13 cellular contexts compared by ENCODE assay signal in genomic region chr17:34156741-34157589, GRCh38.
DNase-seq lines count a peak whose midpoint lies in the region; ATAC-seq and TF ChIP-seq lines count a peak whose summit lies in the region.
"Had no signal": no experiment of that assay in that cellular context is flagged by ENCODE, and none has a peak within 500 bp of the region (broad histone marks: within the 10 kb centered on the region; RNA-seq: fewer than 3 reads in every experiment).

No MANE protein-coding gene starts in this region.

- H3K27ac Mint-ChIP-seq in MCF 10A (ENCODE audit: low read depth, unreplicated experiment) = no peak overlapping the region

- TF ChIP-seq CTCF in breast epithelium (IDR thresholded peaks at IDR 0.05) (no peak), MCF 10A (IDR thresholded peaks at IDR 0.05; ENCODE audit: unreplicated experiment) (no peak), dorsolateral prefrontal cortex (IDR thresholded peaks at IDR 0.05 in 54 of 56, conservative IDR thresholded peaks at IDR 0.05 in 2 of 56; ENCODE audit: low read depth in 1 of 56, partially characterized antibody in 56 of 56) (no peak), testis (IDR thresholded peaks at IDR 0.05) (no peak)

- no peaks in the 10 kb centered on the region for H3K36me3 ChIP-seq in breast epithelium
- no peaks in the 10 kb centered on the region for H3K36me3 ChIP-seq in testis (ENCODE audit: low read depth, missing control alignments)
- H3K36me3 ChIP-seq: lower lobe of right lung had no signal

- H3K27me3 ChIP-seq in breast epithelium (peaks cover 0 to 72% of the 10 kb centered on the region in 2 donors), dorsolateral prefrontal cortex (peaks cover 0 to 58% (median 20%) of the 10 kb centered on the region in 45 donors), testis (no peaks in the 10 kb centered on the region)

- no peak for ATAC-seq in HG02623 (IDR thresholded peaks at IDR 0.05; ENCODE audit: unreplicated experiment)
- ATAC-seq: lower lobe of right lung had no signal

- no TSS peak for BruUV-seq in MCF 10A (replicated peaks; lab: Mats Ljungman, UMichigan)

- H3K27ac ChIP-seq in breast epithelium (no peak overlapping the region), dorsolateral prefrontal cortex (peak overlapping the region in 40 of 59 donors; percentile 5 to 82 (median 59)), testis (no peak overlapping the region)
- H3K27ac ChIP-seq: lower lobe of right lung, skin epidermis had no signal

- POLR2A ChIA-PET in MCF 10A (lab: Yijun Ruan, JAX) = no interaction called here

- no peaks in the 10 kb centered on the region for H3K36me3 Mint-ChIP-seq in MCF 10A (ENCODE audit: insufficient read depth, unreplicated experiment)

- H3K9me3 ChIP-seq in breast epithelium (peaks cover 0 to 4% of the 10 kb centered on the region in 2 donors), testis (no peaks in the 10 kb centered on the region)
- H3K9me3 ChIP-seq: lower lobe of right lung had no signal

- no peaks in the 10 kb centered on the region for H3K4me1 ChIP-seq in breast epithelium
- H3K4me1 ChIP-seq in testis = no peaks in the 10 kb centered on the region
- H3K4me1 ChIP-seq: lower lobe of right lung had no signal

- peaks cover 41% of the 10 kb centered on the region for H3K9me3 Mint-ChIP-seq in MCF 10A (ENCODE audit: unreplicated experiment)

- intact Hi-C loops in breast epithelium (cut with DNase I; ENCODE audit: low total_unique reads) = loop anchor here (5.0 kb wide), 2 partner anchors 110 to 1925 kb away; no protein-coding TSS in a partner anchor
- intact Hi-C loops in MCF 10A (cut with micrococcal nuclease) = no loop called here
- intact Hi-C loops in dorsolateral prefrontal cortex (cut with DNase I) = loop anchor here in 1 of 2 donors (10.0 kb wide), 1 partner anchor 172 kb away; no protein-coding TSS in a partner anchor
- intact Hi-C loops in testis (cut with DNase I; ENCODE audit: low total_unique reads) = no loop called here

- DNase-seq in breast epithelium (ENCODE audit: low spot score in 2 of 2) (no peak), MCF 10A (ENCODE audit: unreplicated experiment) (no peak), dorsolateral prefrontal cortex (peak in 7 of 10 donors; percentile 28 to 64 (median 46)), inferior parietal cortex (ENCODE audit: extremely low spot score) (peak; percentile 53), testis (peak; percentile 21), NCI-H1417 treated with DMSO at 0.1 percent for 48 hours (lab: John Stamatoyannopoulos, UW) (no peak), NCI-H2196 treated with DMSO at 0.1 percent for 48 hours (lab: John Stamatoyannopoulos, UW; ENCODE audit: unreplicated experiment) (no peak)
- DNase-seq: activated naive CD4-positive, alpha-beta T cell; HCEC 1CT; Kasumi-1; lower lobe of right lung had no signal

- H3K4me3 ChIP-seq in breast epithelium (peak overlapping the region in 2 of 3 donors; percentile 16 to 48), dorsolateral prefrontal cortex (peak overlapping the region in 58 of 59 donors; percentile 7 to 66 (median 51)), testis (peak overlapping the region in 1 of 2 donors; percentile 21)
- H3K4me3 ChIP-seq: lower lobe of right lung, skin epidermis had no signal

- no peak for TF ChIP-seq POLR2A in breast epithelium (IDR thresholded peaks at IDR 0.05)
- no peak for TF ChIP-seq POLR2A in testis (IDR thresholded peaks at IDR 0.05)

- H3K4me3 Mint-ChIP-seq in MCF 10A (ENCODE audit: unreplicated experiment) = no peak overlapping the region

- CTCF ChIA-PET in MCF 10A (lab: Yijun Ruan, JAX) = interaction anchor here (1.4 kb wide), 1 partner anchor 378 kb away, joined by 5 read pairs; no protein-coding TSS in a partner anchor

- H3K4me1 Mint-ChIP-seq in MCF 10A (ENCODE audit: insufficient read depth, unreplicated experiment) = no peaks in the 10 kb centered on the region

- no peaks in the 10 kb centered on the region for H3K27me3 Mint-ChIP-seq in MCF 10A (ENCODE audit: insufficient read depth, unreplicated experiment)

- 0 to 2% methylated on average over 18 to 42 of the region's 42 CpGs for WGBS in testis, 2 donors

Comparison
In these comparisons a context has a peak if more than half of its experiments do, and no peak if none do; other contexts are left out.
1. DNase-seq: peak in dorsolateral prefrontal cortex (7 of 10), inferior parietal cortex (single experiment) and testis (single experiment); none in breast epithelium (0 of 2), MCF 10A (single experiment), NCI-H1417 treated with DMSO at 0.1 percent for 48 hours (single experiment) and NCI-H2196 treated with DMSO at 0.1 percent for 48 hours (single experiment).
2. H3K27ac ChIP-seq: peak in dorsolateral prefrontal cortex (40 of 59); none in breast epithelium (0 of 2) and testis (0 of 2).